In genomic region chr1:59695301-59695700, GRCh38 we compare ENCODE assay signal across 1 cellular context.
TF ChIP-seq lines count a peak whose summit lies in the region.

No MANE protein-coding gene starts in this region.

TF ChIP-seq in SK-N-SH, 30 proteins besides CTCF, POLR2A, EP300 and RAD21:
- no peak for TF ChIP-seq IRF3 (IDR thresholded peaks at IDR 0.05; ENCODE audit: low read depth, low read length)
